Comparison of ENCODE assay signal across 14 cellular contexts in the genomic region with DNA sequence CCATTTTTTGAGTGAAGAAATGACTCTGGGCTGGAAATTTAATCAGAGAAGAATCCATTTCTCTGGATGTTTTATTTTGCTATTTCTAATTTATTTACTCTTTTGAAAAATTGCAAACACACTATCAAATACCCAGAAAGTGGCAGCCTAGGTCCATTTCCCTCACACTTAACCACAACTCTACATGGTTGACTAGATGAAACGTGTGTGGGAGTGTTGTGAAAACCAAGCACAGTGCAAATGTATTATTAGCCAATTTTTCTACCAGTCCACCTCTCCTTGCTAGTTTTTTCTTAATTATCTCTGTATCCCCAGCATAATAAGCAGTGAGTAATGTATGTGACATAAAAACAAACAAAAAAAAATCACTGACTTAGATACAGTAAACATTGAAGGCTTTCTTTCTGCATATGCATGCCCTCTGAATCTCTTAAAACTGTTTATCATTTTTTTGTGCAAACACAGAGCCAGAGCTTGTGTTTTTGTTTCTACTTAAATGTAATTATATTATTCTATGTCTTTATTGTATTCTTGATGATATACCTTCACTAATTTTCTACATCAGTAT. TPM values are rescaled to one million over a fixed set of nuclear protein-coding genes. Genes with fewer than 3 reads are reported as not detected.
DNase-seq lines count a peak whose midpoint lies in the region; ATAC-seq and TF ChIP-seq lines count a peak whose summit lies in the region.
"Had no signal": no experiment of that assay in that cellular context is flagged by ENCODE, and none has a peak within 500 bp of the region (broad histone marks: within the 10 kb centered on the region; RNA-seq: fewer than 3 reads in every experiment).

No MANE protein-coding gene starts in this region.

- H3K4me1 Mint-ChIP-seq in activated CD4-positive, alpha-beta T cell treated with anti-CD3 and anti-CD28 coated beads for 36 hours: no peaks in the 10 kb centered on the region
- H3K4me1 Mint-ChIP-seq: activated naive CD8-positive, alpha-beta T cell treated with anti-CD3 and anti-CD28 coated beads, Interleukin-2, amount 50 U/mL, for 24 hours; B cell; mesothelial cell of epicardium had no signal

- H2BK12ac ChIP-seq in neuronal stem cell (ENCODE audit: low read length): no peak overlapping the region

- no peaks in the 10 kb centered on the region for H3K4me1 ChIP-seq in heart left ventricle
- no peaks in the 10 kb centered on the region for H3K4me1 ChIP-seq in neuronal stem cell (ENCODE audit: control insufficient read depth in 2 of 2, insufficient read depth in 1 of 2, low read depth in 1 of 2, low read length in 2 of 2)
- H3K4me1 ChIP-seq in foreskin keratinocyte: no peaks in the 10 kb centered on the region
- H3K4me1 ChIP-seq: parathyroid adenoma had no signal

- H2AK5ac ChIP-seq in neuronal stem cell (ENCODE audit: low read depth, low read length): no peak overlapping the region

- no peak overlapping the region for H3K9ac ChIP-seq in neuronal stem cell (ENCODE audit: low read depth, low read length, poor library complexity)
- H3K9ac ChIP-seq: parathyroid adenoma had no signal

- H2BK5ac ChIP-seq in neuronal stem cell (ENCODE audit: low read length): no peak overlapping the region

- H3K27me3 Mint-ChIP-seq in activated CD4-positive, alpha-beta T cell treated with anti-CD3 and anti-CD28 coated beads for 36 hours: no peaks in the 10 kb centered on the region
- H3K27me3 Mint-ChIP-seq: B cell had no signal

- H3K27me3 ChIP-seq in heart left ventricle: no peaks in the 10 kb centered on the region
- H3K27me3 ChIP-seq in neuronal stem cell (ENCODE audit: control insufficient read depth in 3 of 3, insufficient read depth in 3 of 3, low read depth in 1 of 3, low read length in 3 of 3): peaks cover 0 to 4% (median 0%) of the 10 kb centered on the region in 3 experiments
- no peaks in the 10 kb centered on the region for H3K27me3 ChIP-seq in foreskin keratinocyte

- ATAC-seq in GM18519 (IDR thresholded peaks at IDR 0.05; ENCODE audit: low FRiP score, unreplicated experiment): peak; percentile 98
- ATAC-seq in GM21381 (IDR thresholded peaks at IDR 0.05; ENCODE audit: unreplicated experiment): peak; percentile 95
- peak; percentile 94 for ATAC-seq in HG02938 (IDR thresholded peaks at IDR 0.05; ENCODE audit: unreplicated experiment)
- peak; percentile 72 for ATAC-seq in HG03558 (IDR thresholded peaks at IDR 0.05; ENCODE audit: extremely low read depth, unreplicated experiment)
- no peak for ATAC-seq in heart left ventricle
- ATAC-seq in activated CD4-positive, alpha-beta T cell treated with anti-CD3 and anti-CD28 coated beads for 36 hours: no peak
- no peak for ATAC-seq in foreskin keratinocyte
- ATAC-seq: activated naive CD8-positive, alpha-beta T cell treated with anti-CD3 and anti-CD28 coated beads, Interleukin-2, amount 50 U/mL, for 24 hours had no signal

- H3K27ac Mint-ChIP-seq in activated CD4-positive, alpha-beta T cell treated with anti-CD3 and anti-CD28 coated beads for 36 hours: no peak overlapping the region
- H3K27ac Mint-ChIP-seq: activated naive CD8-positive, alpha-beta T cell treated with anti-CD3 and anti-CD28 coated beads, Interleukin-2, amount 50 U/mL, for 24 hours; B cell; mesothelial cell of epicardium had no signal

- no peak for TF ChIP-seq CTCF in heart left ventricle (IDR thresholded peaks at IDR 0.05)
- TF ChIP-seq CTCF in foreskin keratinocyte (conservative IDR thresholded peaks at IDR 0.05): no peak

- no peak overlapping the region for H3K4me2 ChIP-seq in neuronal stem cell (ENCODE audit: insufficient read depth, low read length, poor library complexity, severe bottlenecking)

- DNase-seq in heart left ventricle: no peak
- DNase-seq in activated CD4-positive, alpha-beta T cell treated with anti-CD3 and anti-CD28 coated beads for 36 hours: no peak
- no peak for DNase-seq in neuronal stem cell (ENCODE audit: low spot score)
- no peak for DNase-seq in foreskin keratinocyte
- DNase-seq: activated naive CD8-positive, alpha-beta T cell treated with anti-CD3 and anti-CD28 coated beads, Interleukin-2, amount 50 U/mL, for 24 hours; NCI-H1048; NCI-H524 had no signal

- H3K36me3 ChIP-seq in heart left ventricle (no peaks in the 10 kb centered on the region), neuronal stem cell (replicated peaks in 1 of 2; ENCODE audit: control insufficient read depth in 2 of 2, insufficient read depth in 2 of 2, low read length in 2 of 2) (no peaks in the 10 kb centered on the region)

- H3K4me3 Mint-ChIP-seq in activated CD4-positive, alpha-beta T cell treated with anti-CD3 and anti-CD28 coated beads for 36 hours: no peak overlapping the region
- H3K4me3 Mint-ChIP-seq: activated naive CD8-positive, alpha-beta T cell treated with anti-CD3 and anti-CD28 coated beads, Interleukin-2, amount 50 U/mL, for 24 hours; B cell; mesothelial cell of epicardium had no signal

- intact Hi-C loops in heart left ventricle (cut with DNase I): no loop called here
- intact Hi-C loops in activated CD4-positive, alpha-beta T cell treated with anti-CD3 and anti-CD28 coated beads for 36 hours (cut with DNase I, micrococcal nuclease): no loop called here

- H3K79me1 ChIP-seq in neuronal stem cell (ENCODE audit: low read depth, low read length): no peaks in the 10 kb centered on the region

- H3K4me3 ChIP-seq in heart left ventricle: no peak overlapping the region
- no peak overlapping the region for H3K4me3 ChIP-seq in neuronal stem cell (ENCODE audit: low read length in 2 of 2)

- no peak overlapping the region for H4K91ac ChIP-seq in neuronal stem cell (ENCODE audit: low read depth, low read length, poor library complexity)

- H3K23ac ChIP-seq in neuronal stem cell (ENCODE audit: low read depth, low read length, poor library complexity): no peak overlapping the region

- WGBS in heart left ventricle, 4 donors: 62 to 72% (median 63%) methylated on average over 1 of the region's 1 CpG
- WGBS in neuronal stem cell (ENCODE audit: extremely low coverage in 2 of 2, insufficient read length in 2 of 2, insufficient replicate concordance in 1 of 2), 2 donors: no CpG with 5 or more reads among the region's 1 CpG

- H4K8ac ChIP-seq in neuronal stem cell (ENCODE audit: low read depth, low read length): no peak overlapping the region

- H3K27ac ChIP-seq in heart left ventricle (no peak overlapping the region), neuronal stem cell (replicated peaks; ENCODE audit: low read length) (no peak overlapping the region), foreskin keratinocyte (no peak overlapping the region)
- H3K27ac ChIP-seq: parathyroid adenoma had no signal

- no peak overlapping the region for H3K4ac ChIP-seq in neuronal stem cell (ENCODE audit: low read length)

- H3K18ac ChIP-seq in neuronal stem cell (ENCODE audit: low read length): no peak overlapping the region

- no peak for TF ChIP-seq POLR2A in heart left ventricle (IDR thresholded peaks at IDR 0.05)

- no peak overlapping the region for H2BK120ac ChIP-seq in neuronal stem cell (ENCODE audit: low read depth, low read length)

- no peak overlapping the region for H2BK15ac ChIP-seq in neuronal stem cell (ENCODE audit: low read length)

- CTCF ChIA-PET in activated CD4-positive, alpha-beta T cell treated with anti-CD3 and anti-CD28 coated beads for 36 hours (lab: Charles Lee): no interaction called here

- H3K36me3 Mint-ChIP-seq in activated CD4-positive, alpha-beta T cell treated with anti-CD3 and anti-CD28 coated beads for 36 hours (ENCODE audit: low read depth): no peaks in the 10 kb centered on the region

- H3K14ac ChIP-seq in neuronal stem cell (ENCODE audit: low read length): no peak overlapping the region

- POLR2A ChIA-PET in activated CD4-positive, alpha-beta T cell treated with anti-CD3 and anti-CD28 coated beads for 36 hours (lab: Charles Lee): no interaction called here

- H3K9me3 Mint-ChIP-seq in activated CD4-positive, alpha-beta T cell treated with anti-CD3 and anti-CD28 coated beads for 36 hours (ENCODE audit: low read depth): peaks cover 9% of the 10 kb centered on the region

- no peak overlapping the region for H2AFZ ChIP-seq in neuronal stem cell (ENCODE audit: low read length)
- H2AFZ ChIP-seq: parathyroid adenoma had no signal

- H3K9me3 ChIP-seq in heart left ventricle (peaks cover 0 to 24% (median 8%) of the 10 kb centered on the region in 12 donors), neuronal stem cell (replicated peaks in 1 of 2; ENCODE audit: control insufficient read depth in 2 of 2, insufficient read depth in 1 of 2, low read depth in 1 of 2, low read length in 2 of 2) (no peaks in the 10 kb centered on the region)

RNA-seq across cellular contexts. Expression of gene SCIN, which starts 30.9 kb away (rescaled TPM):
- total RNA-seq in heart left ventricle: 1 to 10 TPM in 2 of 9 donors, under 1 TPM in 3, not detected in 4; 0.12 to 1.7 (median 0.90) TPM
- under 1 TPM in 1 of 2 donors, not detected in 1; 0.01 TPM for polyA plus RNA-seq in heart left ventricle
- under 1 TPM; 0.25 to 0.64 TPM for total RNA-seq in activated CD4-positive, alpha-beta T cell treated with anti-CD3 and anti-CD28 coated beads for 36 hours
- polyA plus RNA-seq in neuronal stem cell (2013, experiment 1 of 2): 0.01 TPM
- polyA plus RNA-seq in neuronal stem cell (2013, experiment 2 of 2): not detected
- total RNA-seq in foreskin keratinocyte: 0.32 TPM in 1 of 2 replicates, not detected in the other
- 0.09 TPM in 1 of 2 replicates, not detected in the other for polyA plus RNA-seq in foreskin keratinocyte

Comparison
In these comparisons a context has a peak if more than half of its experiments do, and no peak if none do; other contexts are left out.
1. ATAC-seq: peak in GM18519 (single experiment), GM21381 (single experiment), HG02938 (single experiment) and HG03558 (single experiment); none in heart left ventricle (0 of 4), activated CD4-positive, alpha-beta T cell treated with anti-CD3 and anti-CD28 coated beads for 36 hours (single experiment) and foreskin keratinocyte (single experiment).